23 cellular contexts compared by ENCODE assay signal in genomic region chr13:38462605-38463004, GRCh38.
DNase-seq lines count a peak whose midpoint lies in the region; ATAC-seq, FAIRE-seq and TF ChIP-seq lines count a peak whose summit lies in the region.
"Had no signal": no experiment of that assay in that cellular context is flagged by ENCODE, and none has a peak within 500 bp of the region (broad histone marks: within the 10 kb centered on the region; RNA-seq: fewer than 3 reads in every experiment).

No MANE protein-coding gene starts in this region.

- H3K9ac ChIP-seq in MM.1S (ENCODE audit: low read length), result no peak overlapping the region

- H4K20me1 ChIP-seq in MM.1S (ENCODE audit: insufficient read depth, low read length), result no peaks in the 10 kb centered on the region

- no peak overlapping the region for H3K4me2 ChIP-seq in MM.1S (ENCODE audit: low read depth, low read length)
- H3K4me2 ChIP-seq: GM23338 had no signal

- H3K36me3 ChIP-seq in MM.1S (replicated peaks; ENCODE audit: insufficient read depth, low read length), result no peaks in the 10 kb centered on the region
- H3K36me3 ChIP-seq in tibial nerve, result no peaks in the 10 kb centered on the region
- H3K36me3 ChIP-seq: BE2C, Peyer's patch, SJSA1 had no signal

- H3K4me3 ChIP-seq in GM12864 (ENCODE audit: low read depth, low read length), result no peak overlapping the region
- no peak overlapping the region for H3K4me3 ChIP-seq in MM.1S (ENCODE audit: low read length)
- no peak overlapping the region for H3K4me3 ChIP-seq in tibial nerve
- H3K4me3 ChIP-seq: GM23338, Peyer's patch, SJSA1 had no signal

- H3K9me3 ChIP-seq in MM.1S (replicated peaks; ENCODE audit: insufficient read depth, low read length), result no peaks in the 10 kb centered on the region
- peaks cover 0 to 3% (median 0%) of the 10 kb centered on the region in 4 donors for H3K9me3 ChIP-seq in tibial nerve
- H3K9me3 ChIP-seq: BE2C, Peyer's patch, SJSA1 had no signal

- no peaks in the 10 kb centered on the region for H3K27me3 ChIP-seq in MM.1S (replicated peaks; ENCODE audit: insufficient read depth, low read length)
- no peaks in the 10 kb centered on the region for H3K27me3 ChIP-seq in tibial nerve
- H3K27me3 ChIP-seq: BE2C, Peyer's patch, SJSA1 had no signal

- H3F3A ChIP-seq in MM.1S (ENCODE audit: insufficient read depth, low read length), result no peaks in the 10 kb centered on the region

- peak; percentile 5 for DNase-seq in GM12864 (ENCODE audit: low read depth)
- DNase-seq in MM.1S, result no peak
- DNase-seq in NCI-H2081 (lab: John Stamatoyannopoulos, UW), result no peak
- no peak for DNase-seq in GM12892 (ENCODE audit: insufficient read length)
- no peak for DNase-seq in tibial nerve (ENCODE audit: low spot score in 2 of 2)
- DNase-seq: BE2C; CD4-positive, CD25-positive, alpha-beta regulatory T cell; DMS 273 treated with DMSO at 0.1 percent for 48 hours; DND-41; HCEC 1CT; IMR-90; NCI-H1417 treated with DMSO at 0.1 percent for 48 hours; NCI-H345; NCI-H526; Peyer's patch; T-helper 17 cell had no signal

- H2AFZ ChIP-seq in MM.1S (ENCODE audit: low read length), result no peak overlapping the region
- H2AFZ ChIP-seq: GM23338 had no signal

- no peak for TF ChIP-seq POLR2A in GM18505 (IDR thresholded peaks at IDR 0.05; ENCODE audit: borderline replicate concordance, extremely low read depth, insufficient read depth, insufficient read length)
- no peak for TF ChIP-seq POLR2A in GM12892 (IDR thresholded peaks at IDR 0.05; ENCODE audit: low read depth, low read length)
- no peak for TF ChIP-seq POLR2A in tibial nerve (IDR thresholded peaks at IDR 0.05)

- no peaks in the 10 kb centered on the region for H3K4me1 ChIP-seq in MM.1S (ENCODE audit: low read length)
- no peaks in the 10 kb centered on the region for H3K4me1 ChIP-seq in tibial nerve
- H3K4me1 ChIP-seq: BE2C, Peyer's patch, SJSA1 had no signal

- no peak for TF ChIP-seq EP300 in tibial nerve (IDR thresholded peaks at IDR 0.05)

- TF ChIP-seq CTCF in GM12864 (IDR thresholded peaks at IDR 0.05; ENCODE audit: low read depth, low read length, missing control alignments) (no peak), MM.1S (IDR thresholded peaks at IDR 0.05; ENCODE audit: low read length) (no peak), tibial nerve (IDR thresholded peaks at IDR 0.05) (no peak)

- no peaks in the 10 kb centered on the region for H3K9me2 ChIP-seq in MM.1S (replicated peaks; ENCODE audit: insufficient read depth, low read length)

- no peak for FAIRE-seq in GM12892 (lab: Jason Lieb, UNC)
- FAIRE-seq: A204.1, HTR-8/SVneo had no signal

- ATAC-seq in GM18858 (IDR thresholded peaks at IDR 0.05; ENCODE audit: unreplicated experiment) (peak; percentile 67), HG02798 (IDR thresholded peaks at IDR 0.05; ENCODE audit: poor library complexity, unreplicated experiment) (peak; percentile 36), GM18505 (IDR thresholded peaks at IDR 0.05; ENCODE audit: unreplicated experiment) (no peak)
- ATAC-seq: GM23338, T-helper 17 cell had no signal

- 89 to 94% methylated on average over 7 of the region's 7 CpGs for WGBS in tibial nerve, 2 donors

- no peaks in the 10 kb centered on the region for H3K79me2 ChIP-seq in MM.1S (ENCODE audit: low read length)

- H3K27ac ChIP-seq in MM.1S (ENCODE audit: low read length) (peak overlapping the region; percentile 38; the same call in 1 of the 2 replicates), tibial nerve (no peak overlapping the region)
- H3K27ac ChIP-seq: Peyer's patch, SJSA1 had no signal
